Comparison of ENCODE assay signal across 11 cellular contexts in genomic region chr14:68523994-68524725, GRCh38.
DNase-seq lines count a peak whose midpoint lies in the region; ATAC-seq, FAIRE-seq and TF ChIP-seq lines count a peak whose summit lies in the region.
"Had no signal": no experiment of that assay in that cellular context is flagged by ENCODE, and none has a peak within 500 bp of the region (broad histone marks: within the 10 kb centered on the region; RNA-seq: fewer than 3 reads in every experiment).

No MANE protein-coding gene starts in this region.

- H3K4me3 ChIP-seq in adipocyte (ENCODE audit: low read length) (no peak overlapping the region), foreskin fibroblast (ENCODE audit: low read depth in 1 of 2, low read length in 2 of 2) (no peak overlapping the region), neural progenitor cell (no peak overlapping the region)
- H3K4me3 ChIP-seq: prostate gland had no signal

- H3K27me3 Mint-ChIP-seq in neural progenitor cell (ENCODE audit: insufficient read depth, low read depth), result peaks cover 4% of the 10 kb centered on the region

- peaks cover 62% of the 10 kb centered on the region for H3K4me1 Mint-ChIP-seq in neural progenitor cell

- no peaks in the 10 kb centered on the region for H3K36me3 ChIP-seq in adipocyte (ENCODE audit: control insufficient read depth, insufficient read depth, low read length, severe bottlenecking)
- H3K36me3 ChIP-seq in neural progenitor cell, result no peaks in the 10 kb centered on the region
- H3K36me3 ChIP-seq: prostate gland had no signal

- H3K4me2 ChIP-seq in neural progenitor cell, result no peak overlapping the region

- ATAC-seq in HG02870 (IDR thresholded peaks at IDR 0.05; ENCODE audit: unreplicated experiment), result no peak
- ATAC-seq: SK-N-SH treated with all-trans-retinoic acid at 6 μM for 48 hours had no signal

- TF ChIP-seq CTCF in foreskin fibroblast (IDR thresholded peaks at IDR 0.05; ENCODE audit: low read depth, low read length), result peak; percentile 31
- TF ChIP-seq CTCF in neural progenitor cell (IDR thresholded peaks at IDR 0.05), result no peak

- DNase-seq in adipocyte (ENCODE audit: low read depth), result peak; percentile 36
- peak; percentile 63 to 66 for DNase-seq in foreskin fibroblast
- no peak for DNase-seq in neural progenitor cell (ENCODE audit: low spot score)
- DNase-seq in urothelium cell line (ENCODE audit: low spot score), result no peak
- DNase-seq in NCI-H2029 treated with DMSO at 0.1 percent for 48 hours (lab: John Stamatoyannopoulos, UW), result no peak
- DNase-seq in NCI-H1694 treated with DMSO at 0.1 percent for 48 hours (lab: John Stamatoyannopoulos, UW), result no peak
- DNase-seq: activated CD4-positive, alpha-beta T cell treated with anti-CD3 and anti-CD28 coated beads for 48 hours; activated gamma-delta T cell treated with Interleukin-2 at 50 U/mL for 16 hours had no signal

- peaks cover 30% of the 10 kb centered on the region for H3K9me3 Mint-ChIP-seq in neural progenitor cell

- no peaks in the 10 kb centered on the region for H4K20me1 ChIP-seq in neural progenitor cell (ENCODE audit: low read depth)

- peaks cover 45% of the 10 kb centered on the region for H3F3A ChIP-seq in neural progenitor cell (ENCODE audit: low read depth)

- H3K9ac ChIP-seq in adipocyte (ENCODE audit: low read length) (peak overlapping the region; percentile 65), neural progenitor cell (no peak overlapping the region)

- FAIRE-seq in urothelium cell line (lab: Jason Lieb, UNC), result peak; percentile 70

- peak overlapping the region; percentile 51 for H3K27ac Mint-ChIP-seq in neural progenitor cell

- no peaks in the 10 kb centered on the region for H3K27me3 ChIP-seq in adipocyte (replicated peaks; ENCODE audit: control insufficient read depth, insufficient read depth, low read length)
- no peaks in the 10 kb centered on the region for H3K27me3 ChIP-seq in neural progenitor cell

- no peak overlapping the region for H3K27ac ChIP-seq in neural progenitor cell

- no peaks in the 10 kb centered on the region for H3K79me2 ChIP-seq in neural progenitor cell (ENCODE audit: low read depth)

- peaks cover 14% of the 10 kb centered on the region for H3K36me3 Mint-ChIP-seq in neural progenitor cell

- peaks cover 55% of the 10 kb centered on the region for H3K4me1 ChIP-seq in adipocyte (ENCODE audit: control insufficient read depth, insufficient read depth, low read length)
- peaks cover 60% of the 10 kb centered on the region for H3K4me1 ChIP-seq in neural progenitor cell

- no peak overlapping the region for H2AFZ ChIP-seq in neural progenitor cell (replicated peaks)

- no peak overlapping the region for H3K4me3 Mint-ChIP-seq in neural progenitor cell

- H3K9me3 ChIP-seq in adipocyte (ENCODE audit: control insufficient read depth, low read length), result no peaks in the 10 kb centered on the region
- peaks cover under 1% of the 10 kb centered on the region for H3K9me3 ChIP-seq in neural progenitor cell (ENCODE audit: low read depth)
- H3K9me3 ChIP-seq: prostate gland had no signal

Comparison
In these comparisons a context has a peak if more than half of its experiments do, and no peak if none do; other contexts are left out.
1. DNase-seq: peak in adipocyte (single experiment) and foreskin fibroblast (2 of 2); none in neural progenitor cell (single experiment), urothelium cell line (single experiment), NCI-H2029 treated with DMSO at 0.1 percent for 48 hours (single experiment) and NCI-H1694 treated with DMSO at 0.1 percent for 48 hours (single experiment).